ENCODE assay signal across 1 cellular context in genomic region chr10:75904499-75905283, GRCh38.
TF ChIP-seq lines count a peak whose summit lies in the region.

No MANE protein-coding gene starts in this region.

TF ChIP-seq in HEK293, 187 proteins besides CTCF, POLR2A, EP300 and RAD21 (continued from another document):
- no peak for TF ChIP-seq ELK4 (IDR thresholded peaks at IDR 0.05; ENCODE audit: borderline replicate concordance, low read depth, low read length)
- no peak for TF ChIP-seq KLF1 (tag by site-specific recombination; IDR thresholded peaks at IDR 0.05)
- TF ChIP-seq ZNF174 (tag by site-specific recombination; IDR thresholded peaks at IDR 0.05) = no peak
- no peak for TF ChIP-seq ZNF266 (tag by site-specific recombination; IDR thresholded peaks at IDR 0.05; ENCODE audit: low read depth)
- no peak for TF ChIP-seq ZNF391 (tag by site-specific recombination; IDR thresholded peaks at IDR 0.05; ENCODE audit: borderline replicate concordance, low read depth)
- TF ChIP-seq RBAK (tag by site-specific recombination; IDR thresholded peaks at IDR 0.05) = no peak
- peak; percentile 35; the same call in 1 of the 2 replicates for TF ChIP-seq PATZ1 (tag by site-specific recombination; IDR thresholded peaks at IDR 0.05)
- no peak for TF ChIP-seq ZNF202 (tag by site-specific recombination; IDR thresholded peaks at IDR 0.05; ENCODE audit: borderline replicate concordance)
- no peak for TF ChIP-seq ZNF837 (tag by site-specific recombination; IDR thresholded peaks at IDR 0.05)
- TF ChIP-seq SCRT1 (tag by site-specific recombination; IDR thresholded peaks at IDR 0.05; ENCODE audit: borderline replicate concordance) = no peak
- no peak for TF ChIP-seq KLF17 (tag by site-specific recombination; IDR thresholded peaks at IDR 0.05)
- TF ChIP-seq ZNF488 (tag by site-specific recombination; IDR thresholded peaks at IDR 0.05) = no peak
- TF ChIP-seq ZNF626 (tag by site-specific recombination; IDR thresholded peaks at IDR 0.05) = no peak
- no peak for TF ChIP-seq ZNF311 (tag by site-specific recombination; IDR thresholded peaks at IDR 0.05; ENCODE audit: borderline replicate concordance)
- TF ChIP-seq ZNF19 (tag by site-specific recombination; IDR thresholded peaks at IDR 0.05; ENCODE audit: low read depth) = no peak
- TF ChIP-seq MZF1 (tag by site-specific recombination; IDR thresholded peaks at IDR 0.05; ENCODE audit: borderline replicate concordance) = no peak
- TF ChIP-seq ZNF785 (tag by site-specific recombination; IDR thresholded peaks at IDR 0.05) = no peak
- no peak for TF ChIP-seq ZNF548 (tag by site-specific recombination; IDR thresholded peaks at IDR 0.05)
- TF ChIP-seq ZNF248 (tag by site-specific recombination; IDR thresholded peaks at IDR 0.05) = no peak
- TF ChIP-seq ZNF610 (tag by site-specific recombination; IDR thresholded peaks at IDR 0.05; ENCODE audit: borderline replicate concordance) = 0 out of 2 replicates have a peak, but pooled peaks have one; percentile 10
- TF ChIP-seq ZXDB (tag by site-specific recombination; IDR thresholded peaks at IDR 0.05) = peak; percentile 42
- TF ChIP-seq ZNF558 (tag by site-specific recombination; IDR thresholded peaks at IDR 0.05) = no peak
- peak; percentile 76; the same call in 1 of the 2 replicates for TF ChIP-seq TRIM28 (IDR thresholded peaks at IDR 0.05; ENCODE audit: borderline replicate concordance, low read length)
- TF ChIP-seq PRDM6 (tag by site-specific recombination; IDR thresholded peaks at IDR 0.05) = peak; percentile 73
- TF ChIP-seq ZNF416 (tag by site-specific recombination; IDR thresholded peaks at IDR 0.05) = no peak
- TF ChIP-seq FEZF1 (tag by site-specific recombination; IDR thresholded peaks at IDR 0.05) = peak; percentile 18; the same call in 1 of the 2 replicates
- TF ChIP-seq MYNN (tag by site-specific recombination; IDR thresholded peaks at IDR 0.05; ENCODE audit: borderline replicate concordance) = no peak
- no peak for TF ChIP-seq ZNF341 (tag by site-specific recombination; IDR thresholded peaks at IDR 0.05; ENCODE audit: low read depth)
- TF ChIP-seq ZNF18 (tag by site-specific recombination; IDR thresholded peaks at IDR 0.05) = no peak
- no peak for TF ChIP-seq ZBTB7A (tag by site-specific recombination; IDR thresholded peaks at IDR 0.05; ENCODE audit: low read depth)
- peak; percentile 98 for TF ChIP-seq PRDM1 (tag by site-specific recombination; IDR thresholded peaks at IDR 0.05)
- no peak for TF ChIP-seq ZNF544 (tag by site-specific recombination; IDR thresholded peaks at IDR 0.05)
- TF ChIP-seq PRDM4 (tag by site-specific recombination; IDR thresholded peaks at IDR 0.05) = no peak; the same call in 1 of the 2 replicates
